ENCODE assay signal across 14 cellular contexts in genomic region chr13:20232556-20233277, GRCh38. TPM values are rescaled to one million over a fixed set of nuclear protein-coding genes. Genes with fewer than 3 reads are reported as not detected.
DNase-seq lines count a peak whose midpoint lies in the region; ATAC-seq and TF ChIP-seq lines count a peak whose summit lies in the region.
"Had no signal": no experiment of that assay in that cellular context is flagged by ENCODE, and none has a peak within 500 bp of the region (broad histone marks: within the 10 kb centered on the region; RNA-seq: fewer than 3 reads in every experiment).

No MANE protein-coding gene starts in this region.

- H3K27ac ChIP-seq in ectodermal cell (ENCODE audit: insufficient read depth, low read depth, low read length, poor library complexity, severe bottlenecking): no peak overlapping the region

- no peak for TF ChIP-seq CTCF in nephron progenitor cell (IDR thresholded peaks at IDR 0.05)

- H3K4me1 Mint-ChIP-seq in stimulated activated naive CD8-positive, alpha-beta T cell treated with anti-CD3 and anti-CD28 coated beads, Interleukin-15, amount 100 ng/mL, for 72 hours: peaks cover 17% of the 10 kb centered on the region
- H3K4me1 Mint-ChIP-seq in nephron progenitor cell: peaks cover 12% of the 10 kb centered on the region

- H3K36me3 ChIP-seq in ectodermal cell (ENCODE audit: control insufficient read depth, insufficient read depth, low read length): no peaks in the 10 kb centered on the region

- ATAC-seq in stimulated activated naive CD8-positive, alpha-beta T cell treated with anti-CD3 and anti-CD28 coated beads, Interleukin-15, amount 100 ng/mL, for 72 hours: no peak
- ATAC-seq in stimulated activated naive CD8-positive, alpha-beta T cell treated with anti-CD3 and anti-CD28 coated beads, Interleukin-15, Interleukin-2, amounts not matched to agents 100 U/mL and 50 U/mL, for 24 hours: no peak
- no peak for ATAC-seq in HG02798 (IDR thresholded peaks at IDR 0.05; ENCODE audit: poor library complexity, unreplicated experiment)
- no peak for ATAC-seq in HG02885 (IDR thresholded peaks at IDR 0.05; ENCODE audit: poor library complexity, unreplicated experiment)
- ATAC-seq: sciatic nerve, SK-N-SH treated with all-trans-retinoic acid at 6 μM for 48 hours had no signal

- WGBS in ectodermal cell, 2 experiments: 41 to 43% methylated on average over 25 of the region's 25 CpGs

- peak overlapping the region; percentile 23 for H3K4me3 ChIP-seq in ectodermal cell (ENCODE audit: insufficient read depth, low read depth, low read length)
- H3K4me3 ChIP-seq: lung had no signal

- no peaks in the 10 kb centered on the region for H3K36me3 Mint-ChIP-seq in nephron progenitor cell (ENCODE audit: low read depth)

- peaks cover 5% of the 10 kb centered on the region for H3K4me1 ChIP-seq in ectodermal cell (ENCODE audit: control insufficient read depth, insufficient read depth, low read length)

- H3K9me3 Mint-ChIP-seq in stimulated activated naive CD8-positive, alpha-beta T cell treated with anti-CD3 and anti-CD28 coated beads, Interleukin-15, amount 100 ng/mL, for 72 hours: no peaks in the 10 kb centered on the region
- H3K9me3 Mint-ChIP-seq in nephron progenitor cell: no peaks in the 10 kb centered on the region
- H3K9me3 Mint-ChIP-seq: activated CD4-positive, alpha-beta T cell treated with anti-CD3 and anti-CD28 coated beads, Interleukin-2, amount 10 ng/mL, durations not matched to agents 24 days and 14 days had no signal

- H3K27me3 ChIP-seq in ectodermal cell (ENCODE audit: control insufficient read depth, insufficient read depth, low read length, poor library complexity, severe bottlenecking): peaks cover 57% of the 10 kb centered on the region

- no peak for DNase-seq in stimulated activated naive CD8-positive, alpha-beta T cell treated with anti-CD3 and anti-CD28 coated beads, Interleukin-15, amount 100 ng/mL, for 72 hours
- no peak for DNase-seq in stimulated activated naive CD8-positive, alpha-beta T cell treated with anti-CD3 and anti-CD28 coated beads, Interleukin-15, Interleukin-2, amounts not matched to agents 100 U/mL and 50 U/mL, for 24 hours
- DNase-seq in nephron progenitor cell: no peak
- no peak for DNase-seq in stimulated activated CD4-positive, alpha-beta T cell treated with anti-CD3 and anti-CD28 coated beads, Interleukin-2, amount 100 ng/mL, for 24 hours
- no peak for DNase-seq in NCI-H748 treated with DMSO at 0.1 percent for 48 hours (lab: John Stamatoyannopoulos, UW)
- DNase-seq: C1 segment of cervical spinal cord had no signal

- H3K9me3 ChIP-seq in ectodermal cell (ENCODE audit: control insufficient read depth, low read length): no peaks in the 10 kb centered on the region

- peaks cover 25% of the 10 kb centered on the region for H3K27me3 Mint-ChIP-seq in stimulated activated naive CD8-positive, alpha-beta T cell treated with anti-CD3 and anti-CD28 coated beads, Interleukin-15, amount 100 ng/mL, for 72 hours
- H3K27me3 Mint-ChIP-seq in nephron progenitor cell (ENCODE audit: low read depth, poor library complexity): peaks cover 93% of the 10 kb centered on the region

- peak overlapping the region; percentile 35 to 70 for H3K4me3 Mint-ChIP-seq in stimulated activated naive CD8-positive, alpha-beta T cell treated with anti-CD3 and anti-CD28 coated beads, Interleukin-15, amount 100 ng/mL, for 72 hours
- H3K4me3 Mint-ChIP-seq in nephron progenitor cell: peak overlapping the region; percentile 20
- H3K4me3 Mint-ChIP-seq: activated CD4-positive, alpha-beta T cell treated with anti-CD3 and anti-CD28 coated beads, Interleukin-2, amount 10 ng/mL, durations not matched to agents 24 days and 14 days had no signal

- no peak overlapping the region for H3K27ac Mint-ChIP-seq in stimulated activated naive CD8-positive, alpha-beta T cell treated with anti-CD3 and anti-CD28 coated beads, Interleukin-15, amount 100 ng/mL, for 72 hours
- no peak overlapping the region for H3K27ac Mint-ChIP-seq in nephron progenitor cell
- H3K27ac Mint-ChIP-seq: activated CD4-positive, alpha-beta T cell treated with anti-CD3 and anti-CD28 coated beads, Interleukin-2, amount 10 ng/mL, durations not matched to agents 24 days and 14 days had no signal

RNA-seq across cellular contexts. Expression of gene GJB6, which starts 0.6 kb away (rescaled TPM):
- not detected for polyA plus RNA-seq in ectodermal cell (2013, experiment 1 of 4)
- polyA plus RNA-seq in ectodermal cell (2013, experiment 2 of 4): not detected
- polyA plus RNA-seq in ectodermal cell (2013, experiment 3 of 4): not detected
- polyA plus RNA-seq in ectodermal cell (2013, experiment 4 of 4): not detected
- polyA plus RNA-seq: fibroblast of lung had no signal

RNA-seq across cellular contexts. Expression of gene GJB2, which starts 40.0 kb away (rescaled TPM):
- polyA plus RNA-seq in ectodermal cell (2013, experiment 1 of 4): 0.22 TPM
- polyA plus RNA-seq in ectodermal cell (2013, experiment 2 of 4): 0.12 TPM
- 0.11 TPM for polyA plus RNA-seq in ectodermal cell (2013, experiment 3 of 4)
- not detected for polyA plus RNA-seq in ectodermal cell (2013, experiment 4 of 4)
